ENCODE assay signal across 8 cellular contexts in genomic region chr11:5625281-5625680, GRCh38. TPM values are rescaled to one million over a fixed set of nuclear protein-coding genes. Genes with fewer than 3 reads are reported as not detected.
DNase-seq lines count a peak whose midpoint lies in the region; ATAC-seq and TF ChIP-seq lines count a peak whose summit lies in the region.

No MANE protein-coding gene starts in this region.

- no peak for ATAC-seq in natural killer cell

- H3K9me3 Mint-ChIP-seq in natural killer cell (no peaks in the 10 kb centered on the region), glutamatergic neuron (ENCODE audit: unreplicated experiment) (no peaks in the 10 kb centered on the region)

- CTCF ChIA-PET in BJ (lab: Yijun Ruan, JAX) = interaction anchor here (0.7 kb wide), 1 partner anchor 10 kb away, joined by 3 read pairs; no protein-coding TSS in a partner anchor

- H3K36me3 ChIP-seq in BJ (ENCODE audit: control insufficient read depth, insufficient read depth, low read length) (no peaks in the 10 kb centered on the region), HUES64 (ENCODE audit: insufficient read depth, low read length) (no peaks in the 10 kb centered on the region)

- no peak for DNase-seq in BJ (ENCODE audit: low read depth)
- peak; percentile 15 for DNase-seq in dermis blood vessel endothelial cell
- DNase-seq in natural killer cell = no peak
- no peak for DNase-seq in NCI-H2029 treated with DMSO at 0.1 percent for 48 hours (lab: John Stamatoyannopoulos, UW)
- DNase-seq in COR-L47 (lab: John Stamatoyannopoulos, UW) = no peak
- no peak for DNase-seq in glutamatergic neuron
- DNase-seq in NCI-H226 = no peak

- H3K27me3 Mint-ChIP-seq in natural killer cell (ENCODE audit: low read depth in 2 of 2) = no peaks in the 10 kb centered on the region
- no peaks in the 10 kb centered on the region for H3K27me3 Mint-ChIP-seq in glutamatergic neuron (ENCODE audit: unreplicated experiment)

- H3K4me3 ChIP-seq in BJ (ENCODE audit: low read depth, low read length) (peak overlapping the region; percentile 57), HUES64 (ENCODE audit: low read length) (peak overlapping the region; percentile 42)

- H3K4me3 Mint-ChIP-seq in natural killer cell = peak overlapping the region; percentile 90
- no peak overlapping the region for H3K4me3 Mint-ChIP-seq in glutamatergic neuron (ENCODE audit: unreplicated experiment)

- H3K36me3 Mint-ChIP-seq in natural killer cell (no peaks in the 10 kb centered on the region), glutamatergic neuron (ENCODE audit: unreplicated experiment) (no peaks in the 10 kb centered on the region)

- peaks cover 15% of the 10 kb centered on the region for H3K4me1 ChIP-seq in HUES64 (ENCODE audit: insufficient read depth, low read length)

- H3K27ac ChIP-seq in HUES64 (ENCODE audit: low read depth, low read length) = no peak overlapping the region

- H3K4me1 Mint-ChIP-seq in natural killer cell (peaks cover 49 to 57% of the 10 kb centered on the region in 2 donors), glutamatergic neuron (ENCODE audit: low read depth, unreplicated experiment) (no peaks in the 10 kb centered on the region)

- H3K9me3 ChIP-seq in HUES64 (ENCODE audit: insufficient read depth, low read depth, low read length) = no peaks in the 10 kb centered on the region

- peak overlapping the region; percentile 85 to 86 for H3K27ac Mint-ChIP-seq in natural killer cell
- no peak overlapping the region for H3K27ac Mint-ChIP-seq in glutamatergic neuron (ENCODE audit: unreplicated experiment)

- TF ChIP-seq CTCF in BJ (IDR thresholded peaks at IDR 0.05; ENCODE audit: insufficient read depth, low read depth, low read length) (no peak), natural killer cell (IDR thresholded peaks at IDR 0.05) (no peak), glutamatergic neuron (IDR thresholded peaks at IDR 0.05; ENCODE audit: partially characterized antibody, unreplicated experiment) (no peak)

- POLR2A ChIA-PET in BJ (lab: Charles Lee) = no interaction called here

- peak overlapping the region; percentile 14; the same call in 1 of the 2 replicates for H3K9ac ChIP-seq in HUES64 (ENCODE audit: low read depth, low read length)

- H3K27me3 ChIP-seq in BJ (ENCODE audit: control insufficient read depth, insufficient read depth, low read length) (no peaks in the 10 kb centered on the region), HUES64 (ENCODE audit: insufficient read depth, low read length) (no peaks in the 10 kb centered on the region)

- WGBS in HUES64 = 80% methylated on average over 4 of the region's 4 CpGs

- intact Hi-C loops in natural killer cell (cut with micrococcal nuclease) = loop anchor here (1.0 kb wide), 1 partner anchor 60 kb away; the partner anchor contains the start of gene TRIM5

RNA-seq across cellular contexts. Expression of gene TRIM34, which starts 0.5 kb away (rescaled TPM):
- 6.6 and 11.0 TPM in 2 replicates for polyA plus RNA-seq in BJ (2011; rRNA removed)
- polyA minus RNA-seq in BJ (2011; rRNA and poly(A)+ RNA removed) = 3.2 and 3.8 TPM in 2 replicates
- 0.90 TPM for polyA plus RNA-seq in HUES64 (2013, experiment 1 of 2)
- 1.6 TPM for polyA plus RNA-seq in HUES64 (2013, experiment 2 of 2)
- total RNA-seq in dermis blood vessel endothelial cell (16.3 and 17.0 TPM in 2 replicates), natural killer cell (10 to 100 TPM in 1 of 3 donors, 1 to 10 TPM in 2; 8.2 to 10.0 (median 9.9) TPM), glutamatergic neuron (ENCODE audit: unreplicated experiment) (not detected)

RNA-seq across cellular contexts. Expression of gene TRIM6, which starts 28.8 kb away (rescaled TPM):
- polyA plus RNA-seq in BJ (2011; rRNA removed) = 3.8 and 4.5 TPM in 2 replicates
- polyA minus RNA-seq in BJ (2011; rRNA and poly(A)+ RNA removed) = 1.7 and 1.9 TPM in 2 replicates
- polyA plus RNA-seq in HUES64 (2013, experiment 1 of 2) = 14.3 TPM
- 15.0 TPM for polyA plus RNA-seq in HUES64 (2013, experiment 2 of 2)
- total RNA-seq in dermis blood vessel endothelial cell (1.0 and 3.3 TPM in 2 replicates), natural killer cell (1 to 10 TPM in 1 of 3 donors, not detected in 2; 1.1 TPM), glutamatergic neuron (ENCODE audit: unreplicated experiment) (0.64 TPM)

RNA-seq across cellular contexts. Expression of gene OR52B6, which starts 44.6 kb away (rescaled TPM):
- not detected in 2 replicates for polyA plus RNA-seq in BJ (2011; rRNA removed)
- not detected in 2 replicates for polyA minus RNA-seq in BJ (2011; rRNA and poly(A)+ RNA removed)
- not detected for polyA plus RNA-seq in HUES64 (2013, experiment 1 of 2)
- not detected for polyA plus RNA-seq in HUES64 (2013, experiment 2 of 2)
- total RNA-seq in dermis blood vessel endothelial cell = not detected in 2 replicates
- total RNA-seq in natural killer cell = not detected
- total RNA-seq in glutamatergic neuron (ENCODE audit: unreplicated experiment) = not detected

RNA-seq across cellular contexts. Expression of gene TRIM5, which starts 59.6 kb away (rescaled TPM):
- polyA plus RNA-seq in BJ (2011; rRNA removed) = 19.1 and 21.2 TPM in 2 replicates
- polyA minus RNA-seq in BJ (2011; rRNA and poly(A)+ RNA removed) = 14.6 and 20.3 TPM in 2 replicates
- polyA plus RNA-seq in HUES64 (2013, experiment 1 of 2) = 19.5 TPM
- polyA plus RNA-seq in HUES64 (2013, experiment 2 of 2) = 23.3 TPM
- 83.0 and 86.6 TPM in 2 replicates for total RNA-seq in dermis blood vessel endothelial cell
- total RNA-seq in natural killer cell = 10 to 100 TPM; 16.3 to 24.4 (median 20.2) TPM
- 2.6 TPM for total RNA-seq in glutamatergic neuron (ENCODE audit: unreplicated experiment)
